In genomic region chr7:84912993-84913635, GRCh38 we compare ENCODE assay signal across 17 cellular contexts.
A peak's percentile ranks its signal among the peaks of the same experiment; 100 is the strongest.
DNase-seq lines count a peak whose midpoint lies in the region; ATAC-seq and TF ChIP-seq lines count a peak whose summit lies in the region.
"Had no signal": no experiment of that assay in that cellular context is flagged by ENCODE, and none has a peak within 500 bp of the region (broad histone marks: within the 10 kb centered on the region; RNA-seq: fewer than 3 reads in every experiment).

No MANE protein-coding gene starts in this region.

- no TSS peak for BruUV-seq in PC-9 (replicated peaks; lab: Mats Ljungman, UMichigan)

- H4K8ac ChIP-seq in trophoblast cell (ENCODE audit: low read depth, low read length), result peak overlapping the region; percentile 69

- peak overlapping the region; percentile 77 for H4K91ac ChIP-seq in trophoblast cell (ENCODE audit: low read depth, low read length)

- no peak overlapping the region for H3K23ac ChIP-seq in trophoblast cell (ENCODE audit: low read length)

- H3K9ac ChIP-seq in trophoblast cell (ENCODE audit: low read length), result no peak overlapping the region

- peaks cover 3% of the 10 kb centered on the region; the same call in 1 of the 3 replicates for H3K9me3 Mint-ChIP-seq in GM23338
- no peaks in the 10 kb centered on the region for H3K9me3 Mint-ChIP-seq in activated T-helper 1 cell treated with anti-CD3 and anti-CD28 coated beads, Interleukin-12 subunit alpha, Interleukin-12 subunit beta, Interleukin-2, Interleukin-4 antibody, amounts not matched to agents 30 ng/mL and 10 ng/mL and 1 ng/mL, durations not matched to agents 14 hours and 24 hours and 36 hours
- H3K9me3 Mint-ChIP-seq: T-helper 1 cell treated with Interleukin-12 subunit alpha and Interleukin-12 subunit beta and Interleukin-4 antibody, amounts not matched to agents 30 μg/mL and 1 μg/mL, for 36 hours had no signal

- no peak for TF ChIP-seq CTCF in GM23338 (conservative IDR thresholded peaks at IDR 0.05; ENCODE audit: low read depth in 2 of 2)
- TF ChIP-seq CTCF in PC-9 (conservative IDR thresholded peaks at IDR 0.05), result no peak
- no peak for TF ChIP-seq CTCF in fibroblast of mammary gland (conservative IDR thresholded peaks at IDR 0.05; ENCODE audit: control insufficient read depth, insufficient read depth, low read depth, low read length)
- TF ChIP-seq CTCF in GM20000 (IDR thresholded peaks at IDR 0.05; ENCODE audit: extremely low read depth, missing control alignments), result no peak

- H3K4me2 ChIP-seq in GM23338, result peak overlapping the region; percentile 49; the same call in 1 of the 2 replicates
- no peak overlapping the region; the same call in 1 of the 2 replicates for H3K4me2 ChIP-seq in PC-9
- H3K4me2 ChIP-seq in trophoblast cell (ENCODE audit: low read length), result no peak overlapping the region

- peak overlapping the region; percentile 50 for H2BK5ac ChIP-seq in trophoblast cell (ENCODE audit: low read depth, low read length, poor library complexity)

- H3K79me1 ChIP-seq in trophoblast cell (ENCODE audit: low read length), result peaks cover 8% of the 10 kb centered on the region

- no peaks in the 10 kb centered on the region for H3F3A ChIP-seq in GM23338 (replicated peaks; ENCODE audit: low read depth)
- H3F3A ChIP-seq in PC-9 (ENCODE audit: insufficient read depth, low read depth), result no peaks in the 10 kb centered on the region

- peak overlapping the region; percentile 1 for H3K18ac ChIP-seq in trophoblast cell (ENCODE audit: low read length)

- no peaks in the 10 kb centered on the region for H3K27me3 Mint-ChIP-seq in GM23338 (ENCODE audit: insufficient read depth, low read depth, poor library complexity)
- no peaks in the 10 kb centered on the region for H3K27me3 Mint-ChIP-seq in activated T-helper 1 cell treated with anti-CD3 and anti-CD28 coated beads, Interleukin-12 subunit alpha, Interleukin-12 subunit beta, Interleukin-2, Interleukin-4 antibody, amounts not matched to agents 30 ng/mL and 10 ng/mL and 1 ng/mL, durations not matched to agents 14 hours and 24 hours and 36 hours (ENCODE audit: insufficient read depth)

- H2AFZ ChIP-seq in GM23338, result peak overlapping the region; percentile 13; the same call in 1 of the 2 replicates
- peak overlapping the region; percentile 74; the same call in 1 of the 2 replicates for H2AFZ ChIP-seq in PC-9
- no peak overlapping the region for H2AFZ ChIP-seq in trophoblast cell (ENCODE audit: insufficient read depth, low read length, poor library complexity)

- no peak overlapping the region for H4K12ac ChIP-seq in trophoblast cell (ENCODE audit: low read depth, low read length)

- H3K4me1 Mint-ChIP-seq in GM23338, result peaks cover 32% of the 10 kb centered on the region
- no peaks in the 10 kb centered on the region for H3K4me1 Mint-ChIP-seq in activated T-helper 1 cell treated with anti-CD3 and anti-CD28 coated beads, Interleukin-12 subunit alpha, Interleukin-12 subunit beta, Interleukin-2, Interleukin-4 antibody, amounts not matched to agents 30 ng/mL and 10 ng/mL and 1 ng/mL, durations not matched to agents 14 hours and 24 hours and 36 hours (ENCODE audit: low read depth)

- no peak overlapping the region for H3K4me3 Mint-ChIP-seq in GM23338
- H3K4me3 Mint-ChIP-seq in activated T-helper 1 cell treated with anti-CD3 and anti-CD28 coated beads, Interleukin-12 subunit alpha, Interleukin-12 subunit beta, Interleukin-2, Interleukin-4 antibody, amounts not matched to agents 30 ng/mL and 10 ng/mL and 1 ng/mL, durations not matched to agents 14 hours and 24 hours and 36 hours, result no peak overlapping the region
- H3K4me3 Mint-ChIP-seq: T-helper 1 cell treated with Interleukin-12 subunit alpha and Interleukin-12 subunit beta and Interleukin-4 antibody, amounts not matched to agents 30 μg/mL and 1 μg/mL, for 36 hours had no signal

- H2BK120ac ChIP-seq in trophoblast cell (ENCODE audit: insufficient read depth, low read length, poor library complexity), result peak overlapping the region; percentile 96

- no peak overlapping the region for H3K4ac ChIP-seq in trophoblast cell (ENCODE audit: low read depth, low read length)

- H2BK12ac ChIP-seq in trophoblast cell (ENCODE audit: low read length), result peak overlapping the region; percentile 8

- H3K4me1 ChIP-seq in GM23338 (ENCODE audit: insufficient read depth) (peaks cover 30% of the 10 kb centered on the region), PC-9 (replicated peaks; ENCODE audit: insufficient read depth) (no peaks in the 10 kb centered on the region; the same call in 1 of the 2 replicates), trophoblast cell (ENCODE audit: control insufficient read depth in 1 of 2, insufficient read depth in 2 of 2, low read length in 2 of 2) (peaks cover 4% of the 10 kb centered on the region in 2 experiments)
- H3K4me1 ChIP-seq: lower lobe of right lung had no signal

- peak overlapping the region; percentile 6 for H3K14ac ChIP-seq in trophoblast cell (ENCODE audit: low read length)

- H3K36me3 ChIP-seq in GM23338 (ENCODE audit: insufficient read depth) (no peaks in the 10 kb centered on the region), PC-9 (ENCODE audit: low read depth) (no peaks in the 10 kb centered on the region), trophoblast cell (ENCODE audit: control insufficient read depth in 1 of 2, insufficient read depth in 2 of 2, low read length in 2 of 2) (no peaks in the 10 kb centered on the region)
- H3K36me3 ChIP-seq: lower lobe of right lung had no signal

- H3K9me2 ChIP-seq in GM23338 (ENCODE audit: insufficient read depth) (0 out of 2 replicates have a peak, but pooled peaks cover 3% of the 10 kb centered on the region), PC-9 (ENCODE audit: insufficient read depth) (no peaks in the 10 kb centered on the region)

- POLR2A ChIA-PET in PC-9 (lab: Charles Lee; ENCODE audit: unreplicated experiment), result no interaction called here

- H3K9me3 ChIP-seq in PC-9 (ENCODE audit: insufficient read depth, low read depth) (peaks cover 4% of the 10 kb centered on the region; the same call in 1 of the 2 replicates), trophoblast cell (ENCODE audit: insufficient read depth, low read depth, low read length) (no peaks in the 10 kb centered on the region)
- H3K9me3 ChIP-seq: lower lobe of right lung had no signal

- peak; percentile 64 for DNase-seq in GM23338 (ENCODE audit: low spot score)
- peak in 1 of 2 experiments; percentile 13 for DNase-seq in PC-9
- peak; percentile 8 for DNase-seq in fibroblast of mammary gland (ENCODE audit: low read depth)
- peak; percentile 82 to 85 for DNase-seq in trophoblast cell
- no peak for DNase-seq in activated T-helper 1 cell treated with anti-CD3 and anti-CD28 coated beads, Interleukin-12 subunit alpha, Interleukin-12 subunit beta, Interleukin-2, Interleukin-4 antibody, amounts not matched to agents 30 ng/mL and 10 ng/mL and 1 ng/mL, durations not matched to agents 14 hours and 24 hours and 36 hours (ENCODE audit: low spot score)
- DNase-seq in GM20000 (ENCODE audit: low spot score), result no peak
- no peak for DNase-seq in left cardiac atrium
- no peak for DNase-seq in NCI-H2107 treated with DMSO at 0.1 percent for 48 hours (lab: John Stamatoyannopoulos, UW; ENCODE audit: unreplicated experiment)
- DNase-seq: activated CD4-positive, alpha-beta T cell treated with anti-CD3 and anti-CD28 coated beads for 1 hour; activated naive CD4-positive, alpha-beta T cell treated with Interleukin-2 at 50 U/mL for 16 hours; DMS79 treated with DMSO at 0.1 percent for 48 hours; H7; lower lobe of right lung; NCI-H1105; NCI-H82 had no signal

- CTCF ChIA-PET in PC-9 (lab: Charles Lee), result no interaction called here

- peak overlapping the region; percentile 85; the same call in 1 of the 2 replicates for H3K27ac Mint-ChIP-seq in GM23338
- H3K27ac Mint-ChIP-seq in activated T-helper 1 cell treated with anti-CD3 and anti-CD28 coated beads, Interleukin-12 subunit alpha, Interleukin-12 subunit beta, Interleukin-2, Interleukin-4 antibody, amounts not matched to agents 30 ng/mL and 10 ng/mL and 1 ng/mL, durations not matched to agents 14 hours and 24 hours and 36 hours, result no peak overlapping the region
- H3K27ac Mint-ChIP-seq: T-helper 1 cell treated with Interleukin-12 subunit alpha and Interleukin-12 subunit beta and Interleukin-4 antibody, amounts not matched to agents 30 μg/mL and 1 μg/mL, for 36 hours had no signal

- H3K36me3 Mint-ChIP-seq in GM23338 (ENCODE audit: low read depth), result peaks cover 11% of the 10 kb centered on the region; the same call in 2 of the 3 replicates
- H3K36me3 Mint-ChIP-seq in activated T-helper 1 cell treated with anti-CD3 and anti-CD28 coated beads, Interleukin-12 subunit alpha, Interleukin-12 subunit beta, Interleukin-2, Interleukin-4 antibody, amounts not matched to agents 30 ng/mL and 10 ng/mL and 1 ng/mL, durations not matched to agents 14 hours and 24 hours and 36 hours (ENCODE audit: low read depth), result no peaks in the 10 kb centered on the region

- H3K4me3 ChIP-seq in GM23338, result no peak overlapping the region
- no peak overlapping the region for H3K4me3 ChIP-seq in PC-9
- no peak overlapping the region for H3K4me3 ChIP-seq in fibroblast of mammary gland (ENCODE audit: control insufficient read depth, low read depth, low read length)
- no peak overlapping the region for H3K4me3 ChIP-seq in trophoblast cell (ENCODE audit: low read depth, low read length)
- H3K4me3 ChIP-seq: lower lobe of right lung had no signal

- intact Hi-C loops in PC-9 (cut with micrococcal nuclease; ENCODE audit: unreplicated experiment), result no loop called here
- intact Hi-C loops in activated T-helper 1 cell treated with anti-CD3 and anti-CD28 coated beads, Interleukin-12 subunit alpha, Interleukin-12 subunit beta, Interleukin-2, Interleukin-4 antibody, amounts not matched to agents 30 ng/mL and 10 ng/mL and 1 ng/mL, durations not matched to agents 14 hours and 24 hours and 36 hours (cut with micrococcal nuclease), result loop anchor here (5.0 kb wide), 1 partner anchor 791 kb away; no protein-coding TSS in a partner anchor
- intact Hi-C loops in left cardiac atrium (cut with DNase I), result no loop called here

- no CpG with 5 or more reads among the region's 5 CpGs for WGBS in trophoblast cell (ENCODE audit: extremely low coverage, insufficient coverage, insufficient read length)

- no peaks in the 10 kb centered on the region for H3K27me3 ChIP-seq in GM23338 (ENCODE audit: insufficient read depth)
- no peaks in the 10 kb centered on the region for H3K27me3 ChIP-seq in PC-9 (ENCODE audit: insufficient read depth, low read depth)
- H3K27me3 ChIP-seq in trophoblast cell (ENCODE audit: insufficient read depth, low read length), result no peaks in the 10 kb centered on the region

- H3K27ac ChIP-seq in GM23338 (ENCODE audit: low read depth) (peak overlapping the region; percentile 62; the same call in 1 of the 2 replicates), PC-9 (no peak overlapping the region), trophoblast cell (ENCODE audit: low read depth, low read length) (peak overlapping the region; percentile 37)
- H3K27ac ChIP-seq: lower lobe of right lung had no signal

- peak; percentile 75 for ATAC-seq in GM23338
- no peak for ATAC-seq in left cardiac atrium
- ATAC-seq: lower lobe of right lung, Right ventricle myocardium inferior had no signal

- no peaks in the 10 kb centered on the region for H3K79me2 ChIP-seq in GM23338 (replicated peaks; ENCODE audit: insufficient read depth)
- H3K79me2 ChIP-seq in PC-9 (ENCODE audit: low read depth), result no peaks in the 10 kb centered on the region
- H3K79me2 ChIP-seq in trophoblast cell (ENCODE audit: control insufficient read depth, insufficient read depth, low read length, poor library complexity), result no peaks in the 10 kb centered on the region

- no peak overlapping the region for H2AK5ac ChIP-seq in trophoblast cell (ENCODE audit: low read length)

- H4K20me1 ChIP-seq in GM23338 (replicated peaks; ENCODE audit: insufficient read depth) (no peaks in the 10 kb centered on the region), PC-9 (ENCODE audit: insufficient read depth) (no peaks in the 10 kb centered on the region)

Comparison
In these comparisons a context has a peak if more than half of its experiments do, and no peak if none do; other contexts are left out.
1. DNase-seq: peak in GM23338 (single experiment), fibroblast of mammary gland (single experiment) and trophoblast cell (2 of 2); none in activated T-helper 1 cell treated with anti-CD3 and anti-CD28 coated beads, Interleukin-12 subunit alpha, Interleukin-12 subunit beta, Interleukin-2, Interleukin-4 antibody, amounts not matched to agents 30 ng/mL and 10 ng/mL and 1 ng/mL, durations not matched to agents 14 hours and 24 hours and 36 hours (single experiment), GM20000 (single experiment), left cardiac atrium (single experiment) and NCI-H2107 treated with DMSO at 0.1 percent for 48 hours (single experiment).